8 cellular contexts compared by ENCODE assay signal in the genomic region with DNA sequence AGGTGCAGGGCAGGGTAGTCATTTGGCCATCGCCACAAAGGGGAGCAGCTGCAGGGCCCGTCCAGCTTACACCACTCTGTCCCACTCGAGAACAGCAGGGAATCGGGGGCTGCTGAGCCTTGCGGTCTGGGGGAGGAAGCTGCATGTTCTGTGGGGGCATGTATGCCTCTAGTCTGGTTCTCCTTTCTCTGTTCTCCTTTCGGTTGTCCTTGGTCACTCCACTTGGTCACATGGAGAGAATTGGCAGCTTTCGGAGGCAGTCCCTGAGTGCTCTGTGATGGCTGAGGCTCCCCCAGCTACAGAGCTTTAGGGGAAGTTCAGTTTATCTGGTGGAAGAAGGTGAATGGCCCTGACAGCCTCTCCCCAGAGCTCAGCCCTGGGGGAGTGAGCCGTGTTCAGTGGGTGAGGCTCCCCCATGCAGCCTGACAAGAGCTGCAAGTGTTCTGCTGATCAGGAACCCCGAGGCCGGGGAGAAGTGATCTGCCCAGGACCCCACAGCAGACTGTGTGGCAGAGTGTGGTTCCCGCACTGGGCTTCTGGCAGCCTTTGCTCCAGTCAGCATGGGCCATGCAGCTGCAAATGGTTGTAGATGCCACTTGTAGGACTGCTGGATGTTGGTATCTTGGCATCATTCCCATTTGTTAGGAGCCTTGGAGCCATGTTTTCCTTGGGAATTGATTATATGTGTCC. TPM values are rescaled to one million over a fixed set of nuclear protein-coding genes. Genes with fewer than 3 reads are reported as not detected.
DNase-seq lines count a peak whose midpoint lies in the region; ATAC-seq, FAIRE-seq and TF ChIP-seq lines count a peak whose summit lies in the region.

No MANE protein-coding gene starts in this region.

- WGBS in HepG2 (ENCODE audit: low lambda C conversion rate) = 52% methylated on average over 11 of the region's 11 CpGs

- H3K27me3 Mint-ChIP-seq in activated CD4-positive, alpha-beta memory T cell treated with anti-CD3 and anti-CD28 coated beads for 36 hours = no peaks in the 10 kb centered on the region

- in situ Hi-C loops in HepG2 (cut with HindIII; ENCODE audit: extremely low pct_ligation_motif_present, low pct_unique_long_range_greater_than_20kb) = no loop called here

- H3K4me3 Mint-ChIP-seq in activated CD4-positive, alpha-beta memory T cell treated with anti-CD3 and anti-CD28 coated beads for 36 hours = peak overlapping the region; percentile 64

- TF ChIP-seq CTCF in DND-41 (IDR thresholded peaks at IDR 0.05; ENCODE audit: borderline replicate concordance, extremely low read depth, low read length, poor library complexity, severe bottlenecking) (no peak), HepG2 (CRISPR knock-in tag; IDR thresholded peaks at IDR 0.05) (no peak)

- no peak for TF ChIP-seq RAD21 in HepG2 (CRISPR knock-in tag; IDR thresholded peaks at IDR 0.05)

- peak; percentile 73 for ATAC-seq in DND-41 (ENCODE audit: insufficient read depth, low read depth)
- peak; percentile 86 for ATAC-seq in HG03196 (IDR thresholded peaks at IDR 0.05; ENCODE audit: unreplicated experiment)
- ATAC-seq in HepG2 = peak; percentile 26; the same call in 1 of the 3 replicates

- TF ChIP-seq POLR2A in HepG2 (IDR thresholded peaks at IDR 0.05; ENCODE audit: insufficient read depth in 1 of 2, low read depth in 2 of 2, low read length in 2 of 2) = no peak

- no TSS peak for BruUV-seq in HepG2 (replicated peaks; lab: Mats Ljungman, UMichigan)

- peak overlapping the region; percentile 34; the same call in 1 of the 2 replicates for H3K27ac ChIP-seq in DND-41 (ENCODE audit: low read length)
- H3K27ac ChIP-seq in HepG2 (ENCODE audit: extremely low read length, insufficient read depth, low read length) = no peak overlapping the region

- H3K27ac Mint-ChIP-seq in activated CD4-positive, alpha-beta memory T cell treated with anti-CD3 and anti-CD28 coated beads for 36 hours = peak overlapping the region; percentile 12

- FAIRE-seq in HepG2 (lab: Jason Lieb, UNC) = no peak

- H3K79me2 ChIP-seq in DND-41 (ENCODE audit: insufficient read depth, low read length) (no peaks in the 10 kb centered on the region), HepG2 (ENCODE audit: insufficient read depth, low read length) (no peaks in the 10 kb centered on the region)

- DNase-seq in DND-41 = peak; percentile 32
- DNase-seq in GM19240 (ENCODE audit: insufficient read length, low spot score) = peak; percentile 69
- DNase-seq in activated CD4-positive, alpha-beta memory T cell treated with anti-CD3 and anti-CD28 coated beads for 36 hours = no peak
- DNase-seq in HepG2 (ENCODE audit: low spot score) = no peak
- no peak for DNase-seq in NCI-H1048 (lab: John Stamatoyannopoulos, UW)
- DNase-seq in NCI-H524 treated with DMSO at 0.1 percent for 48 hours (lab: John Stamatoyannopoulos, UW) = no peak
- no peak for DNase-seq in cerebellar nuclear complex (lab: John Stamatoyannopoulos, UW)

- peak overlapping the region; percentile 52 for H2AFZ ChIP-seq in DND-41 (ENCODE audit: low read depth, low read length)
- H2AFZ ChIP-seq in HepG2 (ENCODE audit: low read length) = no peak overlapping the region

- no peaks in the 10 kb centered on the region for H3K9me3 Mint-ChIP-seq in activated CD4-positive, alpha-beta memory T cell treated with anti-CD3 and anti-CD28 coated beads for 36 hours

- TF ChIP-seq EP300 in HepG2 (IDR thresholded peaks at IDR 0.05; ENCODE audit: low read depth in 2 of 2, low read length in 2 of 2) = no peak
- TF ChIP-seq EP300 in HepG2 (CRISPR knock-in tag; IDR thresholded peaks at IDR 0.05; ENCODE audit: borderline replicate concordance) = no peak

- H3K4me3 ChIP-seq in DND-41 (ENCODE audit: low read depth in 1 of 2, low read length in 2 of 2) (peak overlapping the region in 1 of 2 experiments; percentile 28; a peak in 2 of 4 replicates), HepG2 (replicated peaks in 1 of 3; ENCODE audit: insufficient read depth in 1 of 3, low read depth in 2 of 3, low read length in 3 of 3) (peak overlapping the region in 1 of 3 experiments; percentile 36; a peak in 2 of 6 replicates)

- peaks cover 37% of the 10 kb centered on the region for H3K4me1 Mint-ChIP-seq in activated CD4-positive, alpha-beta memory T cell treated with anti-CD3 and anti-CD28 coated beads for 36 hours (ENCODE audit: low read depth)

- H3K4me1 ChIP-seq in DND-41 (ENCODE audit: insufficient read depth, low read length) (peaks cover 19% of the 10 kb centered on the region), HepG2 (ENCODE audit: insufficient read depth, low read length) (peaks cover 12% of the 10 kb centered on the region)

- H3K27me3 ChIP-seq in DND-41 (ENCODE audit: insufficient read depth, low read length, poor library complexity) (no peaks in the 10 kb centered on the region), HepG2 (ENCODE audit: control insufficient read depth in 1 of 2, insufficient read depth in 2 of 2, low read length in 2 of 2) (peaks cover 2 to 28% of the 10 kb centered on the region in 2 experiments)

- H3K36me3 ChIP-seq in DND-41 (ENCODE audit: insufficient read depth, low read length) (no peaks in the 10 kb centered on the region), HepG2 (replicated peaks in 1 of 2; ENCODE audit: control insufficient read depth in 1 of 2, insufficient read depth in 2 of 2, low read length in 2 of 2) (no peaks in the 10 kb centered on the region)

- peak overlapping the region; percentile 55 for H3K4me2 ChIP-seq in DND-41 (ENCODE audit: insufficient read depth, low read length)
- peak overlapping the region; percentile 53; the same call in 1 of the 2 replicates for H3K4me2 ChIP-seq in HepG2 (ENCODE audit: low read depth, low read length)

- peak overlapping the region; percentile 40 for H3K9ac ChIP-seq in DND-41 (ENCODE audit: low read depth, low read length)
- no peak overlapping the region for H3K9ac ChIP-seq in HepG2 (ENCODE audit: insufficient read depth, low read depth, low read length)

- intact Hi-C loops in activated CD4-positive, alpha-beta memory T cell treated with anti-CD3 and anti-CD28 coated beads for 36 hours (cut with micrococcal nuclease) = loop anchor here (5.0 kb wide), 1 partner anchor 53 kb away; no protein-coding TSS in a partner anchor
- intact Hi-C loops in HepG2 (cut with micrococcal nuclease; ENCODE audit: unreplicated experiment) = no loop called here

- no peaks in the 10 kb centered on the region for H3K36me3 Mint-ChIP-seq in activated CD4-positive, alpha-beta memory T cell treated with anti-CD3 and anti-CD28 coated beads for 36 hours

- POLR2A ChIA-PET in activated CD4-positive, alpha-beta memory T cell treated with anti-CD3 and anti-CD28 coated beads for 36 hours (lab: Charles Lee) = interaction anchor here (1.0 kb wide), 1 partner anchor 28 kb away, joined by 3 read pairs; no protein-coding TSS in a partner anchor
- POLR2A ChIA-PET in HepG2 (lab: Yijun Ruan, JAX) = no interaction called here

- H3K9me3 ChIP-seq in DND-41 (ENCODE audit: insufficient read depth, low read length, severe bottlenecking) = no peaks in the 10 kb centered on the region
- no peaks in the 10 kb centered on the region for H3K9me3 ChIP-seq in HepG2 (ENCODE audit: low read length)

- CTCF ChIA-PET in activated CD4-positive, alpha-beta memory T cell treated with anti-CD3 and anti-CD28 coated beads for 36 hours (lab: Charles Lee) = interaction anchor here (0.7 to 2.2 kb wide), 5 partner anchors 40 to 209 kb away, joined by 3 to 8 read pairs (median 4); no protein-coding TSS in a partner anchor
- CTCF ChIA-PET in HepG2 (lab: Yijun Ruan, JAX; ENCODE audit: low intra/inter-chr PET ratio, low total read pairs) = no interaction called here

- H4K20me1 ChIP-seq in DND-41 (ENCODE audit: insufficient read depth, low read length) (no peaks in the 10 kb centered on the region), HepG2 (ENCODE audit: insufficient read depth, low read length) (no peaks in the 10 kb centered on the region)

TF ChIP-seq in HepG2, 621 proteins besides CTCF, POLR2A, EP300 and RAD21 (continues in another document):
- TF ChIP-seq ZNF703 (CRISPR knock-in tag; IDR thresholded peaks at IDR 0.05; ENCODE audit: borderline replicate concordance) = no peak
- TF ChIP-seq ZBTB21 (CRISPR knock-in tag; IDR thresholded peaks at IDR 0.05) = no peak

RNA-seq across cellular contexts. Expression of gene SMPD3, which starts 22.3 kb away (rescaled TPM):
- under 1 TPM; 0.07 to 0.12 TPM for total RNA-seq in activated CD4-positive, alpha-beta memory T cell treated with anti-CD3 and anti-CD28 coated beads for 36 hours
- 0.07 TPM in 1 of 2 replicates, not detected in the other for total RNA-seq in HepG2 (2016; rRNA removed; fragmentation: Illumina TruSeq; extraction: Trizol)
- total RNA-seq in HepG2 (2016; cell fraction: cytosol; rRNA removed; fragmentation: Illumina TruSeq; extraction: Trizol; ENCODE audit: low read depth) = not detected in 2 replicates
- 0.06 TPM in 1 of 2 replicates, not detected in the other for total RNA-seq in HepG2 (2016; cell fraction: insoluble cytoplasmic fraction; rRNA removed; fragmentation: Illumina TruSeq; extraction: Trizol)
- not detected in 2 replicates for total RNA-seq in HepG2 (2016; cell fraction: membrane; rRNA removed; fragmentation: Illumina TruSeq; extraction: Trizol)
- not detected in 2 replicates for total RNA-seq in HepG2 (2016; cell fraction: nucleus; rRNA removed; fragmentation: Illumina TruSeq; extraction: Trizol)
- 0.13 and 0.32 TPM in 2 replicates for polyA plus RNA-seq in HepG2 (2011; rRNA removed)
- polyA plus RNA-seq in HepG2 (2011; cell fraction: cytosol; rRNA removed) = 0.06 and 0.38 TPM in 2 replicates
- polyA plus RNA-seq in HepG2 (2011; cell fraction: nucleus; rRNA removed) = 0.51 and 0.87 TPM in 2 replicates
- polyA plus RNA-seq in HepG2 (2012) = 1.2 and 1.3 TPM in 2 replicates
- polyA plus RNA-seq in HepG2 (2016; cell fraction: cytosol; fragmentation: Illumina TruSeq; extraction: Trizol; ENCODE audit: low read depth) = not detected in 2 replicates
- not detected in 2 replicates for polyA plus RNA-seq in HepG2 (2016; cell fraction: insoluble cytoplasmic fraction; fragmentation: Illumina TruSeq; extraction: Trizol; ENCODE audit: low read depth)
- not detected in 2 replicates for polyA plus RNA-seq in HepG2 (2016; cell fraction: membrane; fragmentation: Illumina TruSeq; extraction: Trizol; ENCODE audit: low read depth)
- polyA plus RNA-seq in HepG2 (2016; cell fraction: nucleus; fragmentation: Illumina TruSeq; extraction: Trizol; ENCODE audit: insufficient read depth, low read depth) = 0.40 TPM in 1 of 2 replicates, not detected in the other
- 0.24 TPM in 1 of 2 replicates, not detected in the other for polyA minus RNA-seq in HepG2 (2011; rRNA and poly(A)+ RNA removed; ENCODE audit: low replicate concordance)
- 1.2 TPM in 1 of 2 replicates, not detected in the other for polyA minus RNA-seq in HepG2 (2011; cell fraction: cytosol; rRNA and poly(A)+ RNA removed)
- 0.52 TPM in 1 of 2 replicates, not detected in the other for polyA minus RNA-seq in HepG2 (2011; cell fraction: nucleus; rRNA and poly(A)+ RNA removed)

Comparison
In these comparisons a context has a peak if more than half of its experiments do, and no peak if none do; other contexts are left out.
1. ATAC-seq: peak in every context shown above with its lines; median percentile 86 in HG03196; 73 in DND-41; 26 in HepG2.
2. DNase-seq: peak in DND-41 (single experiment) and GM19240 (single experiment); none in activated CD4-positive, alpha-beta memory T cell treated with anti-CD3 and anti-CD28 coated beads for 36 hours (single experiment), HepG2 (single experiment), NCI-H1048 (single experiment), NCI-H524 treated with DMSO at 0.1 percent for 48 hours (single experiment) and cerebellar nuclear complex (0 of 2).